ENCODE assay signal across 7 cellular contexts in the genomic region with DNA sequence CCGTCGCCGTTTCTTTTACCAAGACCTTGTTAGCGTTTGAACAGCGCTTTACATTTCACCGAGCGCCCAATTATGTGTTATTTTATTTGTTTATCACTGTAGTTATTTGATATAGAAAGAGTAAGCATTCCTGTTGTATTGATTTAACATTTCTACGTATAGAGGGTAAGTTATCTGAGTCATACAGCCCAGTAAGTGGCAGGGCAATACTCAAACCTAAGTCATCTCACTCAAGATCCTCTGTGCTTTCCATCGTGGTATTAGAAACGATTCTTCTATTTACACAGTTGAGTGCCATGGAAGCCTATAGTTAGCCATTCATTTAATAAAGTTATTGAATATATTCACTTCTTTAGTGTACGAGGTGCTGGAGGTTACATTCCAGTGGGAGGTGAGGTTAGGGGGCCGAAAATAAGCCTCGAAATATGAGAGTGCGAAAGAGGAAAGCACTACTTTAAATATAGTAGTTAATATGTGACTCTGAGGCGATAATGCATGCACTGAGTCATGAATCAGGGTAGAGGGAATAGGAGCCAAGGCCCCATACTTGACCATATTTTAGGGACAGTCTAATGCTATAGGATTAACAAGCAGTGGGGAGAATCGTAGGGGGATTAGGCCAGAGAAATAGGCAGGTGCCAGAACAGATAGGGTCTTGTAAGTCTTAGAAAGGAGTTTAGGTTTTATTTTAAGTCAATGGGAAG. TPM values are rescaled to one million over a fixed set of nuclear protein-coding genes. Genes with fewer than 3 reads are reported as not detected.
A peak's percentile ranks its signal among the peaks of the same experiment; 100 is the strongest.
DNase-seq lines count a peak whose midpoint lies in the region; ATAC-seq and TF ChIP-seq lines count a peak whose summit lies in the region.

No MANE protein-coding gene starts in this region.

- H3K36me3 ChIP-seq in iPS DF 6.9 (ENCODE audit: control insufficient read depth, insufficient read depth, low read length) = no peaks in the 10 kb centered on the region
- H3K36me3 ChIP-seq in stomach = peaks cover 0 to 12% (median 9%) of the 10 kb centered on the region in 4 donors

- DNase-seq in HK-2 (ENCODE audit: unreplicated experiment) (peak; percentile 5), iPS DF 6.9 (ENCODE audit: low read depth, low spot score) (no peak), stomach (no peak)
- DNase-seq in T-helper 2 cell treated with Interferon-gamma antibody and Interleukin-4, amounts not matched to agents 5 μg/mL and 100 μg/mL, for 36 hours (ENCODE audit: low spot score) = no peak
- DNase-seq in activated effector memory CD4-positive, alpha-beta T cell treated with anti-CD3 and anti-CD28 coated beads, Interleukin-2, amount 50 U/mL, for 16 hours = no peak

- H3K27me3 ChIP-seq in iPS DF 6.9 (ENCODE audit: control insufficient read depth, insufficient read depth, low read length) (no peaks in the 10 kb centered on the region), stomach (no peaks in the 10 kb centered on the region)

- peaks cover 14% of the 10 kb centered on the region for H3K36me3 Mint-ChIP-seq in T-helper 2 cell treated with Interferon-gamma antibody and Interleukin-4, amounts not matched to agents 5 μg/mL and 100 μg/mL, for 36 hours (ENCODE audit: low read depth)

- no peak for ATAC-seq in HG03520 (IDR thresholded peaks at IDR 0.05; ENCODE audit: unreplicated experiment)
- ATAC-seq in HG03571 (IDR thresholded peaks at IDR 0.05; ENCODE audit: unreplicated experiment) = no peak

- no peaks in the 10 kb centered on the region for H3K9me3 ChIP-seq in iPS DF 6.9 (ENCODE audit: control insufficient read depth, insufficient read depth, low read length)
- H3K9me3 ChIP-seq in stomach = no peaks in the 10 kb centered on the region

- H3K9me3 Mint-ChIP-seq in T-helper 2 cell treated with Interferon-gamma antibody and Interleukin-4, amounts not matched to agents 5 μg/mL and 100 μg/mL, for 36 hours = no peaks in the 10 kb centered on the region

- H3K4me3 Mint-ChIP-seq in T-helper 2 cell treated with Interferon-gamma antibody and Interleukin-4, amounts not matched to agents 5 μg/mL and 100 μg/mL, for 36 hours = peak overlapping the region; percentile 96

- no peaks in the 10 kb centered on the region for H3K27me3 Mint-ChIP-seq in T-helper 2 cell treated with Interferon-gamma antibody and Interleukin-4, amounts not matched to agents 5 μg/mL and 100 μg/mL, for 36 hours (ENCODE audit: low read depth)

- H3K27ac ChIP-seq in iPS DF 6.9 (ENCODE audit: low read length) (no peak overlapping the region), stomach (peak overlapping the region in 4 of 5 donors; percentile 89 to 96 (median 94))

- WGBS in iPS DF 6.9 (ENCODE audit: insufficient coverage, insufficient read length) = no CpG with 5 or more reads among the region's 16 CpGs
- 6 to 9% (median 7%) methylated on average over 16 of the region's 16 CpGs for WGBS in stomach, 5 donors

- TF ChIP-seq EP300 in stomach (IDR thresholded peaks at IDR 0.05) = no peak

- peak overlapping the region; percentile 95 for H3K27ac Mint-ChIP-seq in T-helper 2 cell treated with Interferon-gamma antibody and Interleukin-4, amounts not matched to agents 5 μg/mL and 100 μg/mL, for 36 hours

- no peak for TF ChIP-seq POLR2A in stomach (IDR thresholded peaks at IDR 0.05)

- intact Hi-C loops in stomach (cut with DNase I; ENCODE audit: low total_unique reads) = loop anchor here (10.0 kb wide), 1 partner anchor 225 kb away; no protein-coding TSS in a partner anchor

- peak overlapping the region; percentile 82; the same call in 1 of the 2 replicates for H3K4me3 ChIP-seq in iPS DF 6.9 (ENCODE audit: low read length)
- H3K4me3 ChIP-seq in stomach = peak overlapping the region; percentile 63 to 85 (median 72)

- TF ChIP-seq CTCF in stomach (IDR thresholded peaks at IDR 0.05) = no peak

- H3K4me1 ChIP-seq in iPS DF 6.9 (ENCODE audit: control insufficient read depth, insufficient read depth, low read length) = no peaks in the 10 kb centered on the region
- peaks cover 7 to 31% (median 24%) of the 10 kb centered on the region in 4 donors for H3K4me1 ChIP-seq in stomach

- peaks cover 33% of the 10 kb centered on the region for H3K4me1 Mint-ChIP-seq in T-helper 2 cell treated with Interferon-gamma antibody and Interleukin-4, amounts not matched to agents 5 μg/mL and 100 μg/mL, for 36 hours (ENCODE audit: low read depth)

RNA-seq across cellular contexts. Expression of a gene that starts 0.6 kb away (rescaled TPM):
- 10 to 100 TPM in 2 of 5 donors, 1 to 10 TPM in 2, not detected in 1; 4.6 to 20.2 (median 10.6) TPM for total RNA-seq in stomach
- 1 to 10 TPM; 2.5 to 5.0 (median 4.3) TPM for polyA plus RNA-seq in stomach

RNA-seq across cellular contexts. Expression of a gene that starts 22.7 kb away (rescaled TPM):
- total RNA-seq in stomach = 10 to 100 TPM in 4 of 5 donors, not detected in 1; 16.5 to 34.8 (median 23.6) TPM
- 10 to 100 TPM; 29.0 to 41.0 (median 37.0) TPM for polyA plus RNA-seq in stomach
